In genomic region chr3:27559381-27559780, GRCh38 we compare ENCODE assay signal across 23 cellular contexts.
"Had no signal": no experiment of that assay in that cellular context is flagged by ENCODE, and none has a peak within 500 bp of the region (broad histone marks: within the 10 kb centered on the region; RNA-seq: fewer than 3 reads in every experiment).

No MANE protein-coding gene starts in this region.

- ATAC-seq: activated CD4-positive, alpha-beta T cell treated with anti-CD3 and anti-CD28 coated beads for 36 hours; left lobe of liver had no signal

- H3K9me3 Mint-ChIP-seq: activated B cell treated with CpG ODN at 0.5 μM for 24 hours; activated naive CD4-positive, alpha-beta T cell treated with anti-CD3 and anti-CD28 coated beads for 36 hours; activated naive CD8-positive, alpha-beta T cell treated with anti-CD3 and anti-CD28 coated beads, Interleukin-2, amount 10 ng/mL, durations not matched to agents 7 days and 5 days; dendritic cell treated with granulocyte-macrophage colony-stimulating factor and Interleukin-4, amounts not matched to agents 40 ng/mL and 50 ng/mL, for 4 days; nephron progenitor cell had no signal

- H2AFZ ChIP-seq: hepatocyte had no signal

- H3K4me1 Mint-ChIP-seq: activated B cell treated with CpG ODN at 0.5 μM for 24 hours; activated CD4-positive, alpha-beta T cell treated with anti-CD3 and anti-CD28 coated beads for 36 hours; activated naive CD8-positive, alpha-beta T cell treated with anti-CD3 and anti-CD28 coated beads, Interleukin-2, amount 10 ng/mL, durations not matched to agents 7 days and 5 days; immature natural killer cell; nephron progenitor cell had no signal

- H3K4me3 Mint-ChIP-seq: activated B cell treated with CpG ODN at 0.5 μM for 24 hours; activated CD4-positive, alpha-beta T cell treated with anti-CD3 and anti-CD28 coated beads for 36 hours; activated naive CD4-positive, alpha-beta T cell treated with anti-CD3 and anti-CD28 coated beads for 36 hours; activated naive CD8-positive, alpha-beta T cell treated with anti-CD3 and anti-CD28 coated beads, Interleukin-2, amount 10 ng/mL, durations not matched to agents 7 days and 5 days; dendritic cell treated with granulocyte-macrophage colony-stimulating factor and Interleukin-4, amounts not matched to agents 40 ng/mL and 50 ng/mL, for 4 days; immature natural killer cell; nephron progenitor cell had no signal

- H3K27ac Mint-ChIP-seq: activated B cell treated with CpG ODN at 0.5 μM for 24 hours; activated CD4-positive, alpha-beta T cell treated with anti-CD3 and anti-CD28 coated beads for 36 hours; activated naive CD4-positive, alpha-beta T cell treated with anti-CD3 and anti-CD28 coated beads for 36 hours; activated naive CD8-positive, alpha-beta T cell treated with anti-CD3 and anti-CD28 coated beads, Interleukin-2, amount 10 ng/mL, durations not matched to agents 7 days and 5 days; dendritic cell treated with granulocyte-macrophage colony-stimulating factor and Interleukin-4, amounts not matched to agents 40 ng/mL and 50 ng/mL, for 4 days; nephron progenitor cell had no signal

- H3K36me3 ChIP-seq: cardiac muscle cell, right lobe of liver, upper lobe of left lung had no signal

- DNase-seq: activated B cell treated with CpG ODN at 0.5 μM for 24 hours; activated CD4-positive, alpha-beta T cell treated with anti-CD3 and anti-CD28 coated beads for 36 hours; activated CD4-positive, alpha-beta T cell treated with anti-CD3 and anti-CD28 coated beads, Interleukin-2, amount 50 U/mL, for 4 hours; activated effector memory CD4-positive, alpha-beta T cell treated with Interleukin-2 at 50 U/mL for 16 hours; activated naive CD4-positive, alpha-beta T cell treated with anti-CD3 and anti-CD28 coated beads for 36 hours; activated naive CD8-positive, alpha-beta T cell treated with anti-CD3 and anti-CD28 coated beads, Interleukin-2, amount 10 ng/mL, durations not matched to agents 7 days and 5 days; activated T-cell treated with anti-CD3 and anti-CD28 coated beads, Interleukin-2, amount 50 U/mL, for 48 hours; effector CD8-positive, alpha-beta T cell; glutamatergic neuron; immature natural killer cell; nephron progenitor cell; right lobe of liver; stimulated activated CD4-positive, alpha-beta T cell treated with anti-CD3 and anti-CD28 coated beads, Interleukin-4, amount 100 ng/mL, for 1 hour; stimulated activated naive CD4-positive, alpha-beta T cell; T1000; testis; upper lobe of left lung had no signal

- H3K79me2 ChIP-seq: hepatocyte had no signal

- H3K4me1 ChIP-seq: body of pancreas, right lobe of liver, testis had no signal

- H3K27ac ChIP-seq: body of pancreas, cardiac muscle cell, hepatocyte, right lobe of liver, testis, upper lobe of left lung had no signal

- H3K27me3 ChIP-seq: body of pancreas, cardiac muscle cell, hepatocyte, right lobe of liver, testis, upper lobe of left lung had no signal

- H3K27me3 Mint-ChIP-seq: activated B cell treated with CpG ODN at 0.5 μM for 24 hours; activated CD4-positive, alpha-beta T cell treated with anti-CD3 and anti-CD28 coated beads for 36 hours; dendritic cell treated with granulocyte-macrophage colony-stimulating factor and Interleukin-4, amounts not matched to agents 40 ng/mL and 50 ng/mL, for 4 days had no signal

- H3K4me2 ChIP-seq: hepatocyte had no signal

- H3K36me3 Mint-ChIP-seq: activated naive CD8-positive, alpha-beta T cell treated with anti-CD3 and anti-CD28 coated beads, Interleukin-2, amount 10 ng/mL, durations not matched to agents 7 days and 5 days; immature natural killer cell had no signal

- H3K4me3 ChIP-seq: body of pancreas, cardiac muscle cell, hepatocyte, lung, right lobe of liver, testis, upper lobe of left lung had no signal

- H3K9me3 ChIP-seq: body of pancreas, right lobe of liver, testis, upper lobe of left lung had no signal
